In the genomic region with DNA sequence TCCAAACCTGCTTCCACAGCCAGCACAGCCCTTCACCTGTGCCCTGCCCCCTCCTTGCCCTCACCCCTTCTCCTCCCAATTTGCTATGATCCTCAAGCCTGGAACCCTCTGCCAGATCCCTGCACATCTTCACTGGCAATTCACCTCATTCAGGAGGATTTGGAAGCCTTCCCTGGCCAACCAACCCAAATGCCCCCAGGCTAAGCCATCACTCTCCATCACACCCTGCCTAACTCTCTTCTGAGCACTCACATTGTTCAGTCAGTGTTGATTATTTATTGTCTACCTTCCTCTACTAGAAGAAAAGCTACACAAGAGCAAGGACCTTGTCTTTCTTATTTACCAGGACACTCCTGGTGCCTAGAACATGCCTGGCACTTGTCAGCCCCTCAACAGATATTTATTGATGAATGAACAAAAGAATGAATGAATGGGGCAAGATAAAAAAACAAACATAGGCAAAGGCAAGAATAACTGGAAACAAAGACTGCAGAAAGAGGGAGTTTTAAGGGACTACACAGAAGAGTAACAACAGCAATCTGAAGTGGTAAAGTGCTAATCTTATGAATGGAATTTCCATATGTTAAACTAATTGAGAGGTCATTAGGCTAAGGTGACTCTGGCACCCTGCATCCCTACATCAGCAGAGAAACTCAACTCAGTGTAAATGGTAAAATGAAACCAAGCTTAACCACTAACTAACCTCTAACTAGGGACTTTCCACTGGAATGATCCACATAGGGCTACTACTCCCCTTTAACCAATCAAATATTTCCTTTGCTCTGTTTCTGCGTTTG, we compare ENCODE assay signal across 1 cellular context.
TF ChIP-seq lines count a peak whose summit lies in the region.

No MANE protein-coding gene starts in this region.

TF ChIP-seq in GM12878, 131 proteins besides CTCF, POLR2A, EP300 and RAD21 (continued from another document):
- TF ChIP-seq, protein P1, sequence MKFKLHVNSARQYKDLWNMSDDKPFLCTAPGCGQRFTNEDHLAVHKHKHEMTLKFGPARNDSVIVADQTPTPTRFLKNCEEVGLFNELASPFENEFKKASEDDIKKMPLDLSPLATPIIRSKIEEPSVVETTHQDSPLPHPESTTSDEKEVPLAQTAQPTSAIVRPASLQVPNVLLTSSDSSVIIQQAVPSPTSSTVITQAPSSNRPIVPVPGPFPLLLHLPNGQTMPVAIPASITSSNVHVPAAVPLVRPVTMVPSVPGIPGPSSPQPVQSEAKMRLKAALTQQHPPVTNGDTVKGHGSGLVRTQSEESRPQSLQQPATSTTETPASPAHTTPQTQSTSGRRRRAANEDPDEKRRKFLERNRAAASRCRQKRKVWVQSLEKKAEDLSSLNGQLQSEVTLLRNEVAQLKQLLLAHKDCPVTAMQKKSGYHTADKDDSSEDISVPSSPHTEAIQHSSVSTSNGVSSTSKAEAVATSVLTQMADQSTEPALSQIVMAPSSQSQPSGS (IDR thresholded peaks at IDR 0.05; ENCODE audit: low read length): no peak
- TF ChIP-seq SMC3 (IDR thresholded peaks at IDR 0.05; ENCODE audit: borderline replicate concordance, low read length) (no peak), IKZF1 (conservative IDR thresholded peaks at IDR 0.05) (peak; percentile 72), ZBED1 (IDR thresholded peaks at IDR 0.05; ENCODE audit: borderline replicate concordance) (no peak), GATAD2B (conservative IDR thresholded peaks at IDR 0.05; ENCODE audit: low read depth) (no peak), PAX8 (IDR thresholded peaks at IDR 0.05) (no peak), HDAC6 (IDR thresholded peaks at IDR 0.05; ENCODE audit: unreplicated experiment) (no peak), ESRRA (IDR thresholded peaks at IDR 0.05; ENCODE audit: low read length) (no peak), SP1 (IDR thresholded peaks at IDR 0.05; ENCODE audit: low read depth, low read length) (no peak), RB1 (IDR thresholded peaks at IDR 0.05; ENCODE audit: borderline replicate concordance) (no peak), RELA (IDR thresholded peaks at IDR 0.05; ENCODE audit: borderline replicate concordance, partially characterized antibody) (peak; percentile 95), NBN (IDR thresholded peaks at IDR 0.05) (no peak; the same call in 1 of the 2 replicates), MEF2A (IDR thresholded peaks at IDR 0.05; ENCODE audit: insufficient read depth, low read depth, low read length) (no peak), YBX1 (IDR thresholded peaks at IDR 0.05) (no peak)
